ENCODE assay signal across 1 cellular context in the genomic region with DNA sequence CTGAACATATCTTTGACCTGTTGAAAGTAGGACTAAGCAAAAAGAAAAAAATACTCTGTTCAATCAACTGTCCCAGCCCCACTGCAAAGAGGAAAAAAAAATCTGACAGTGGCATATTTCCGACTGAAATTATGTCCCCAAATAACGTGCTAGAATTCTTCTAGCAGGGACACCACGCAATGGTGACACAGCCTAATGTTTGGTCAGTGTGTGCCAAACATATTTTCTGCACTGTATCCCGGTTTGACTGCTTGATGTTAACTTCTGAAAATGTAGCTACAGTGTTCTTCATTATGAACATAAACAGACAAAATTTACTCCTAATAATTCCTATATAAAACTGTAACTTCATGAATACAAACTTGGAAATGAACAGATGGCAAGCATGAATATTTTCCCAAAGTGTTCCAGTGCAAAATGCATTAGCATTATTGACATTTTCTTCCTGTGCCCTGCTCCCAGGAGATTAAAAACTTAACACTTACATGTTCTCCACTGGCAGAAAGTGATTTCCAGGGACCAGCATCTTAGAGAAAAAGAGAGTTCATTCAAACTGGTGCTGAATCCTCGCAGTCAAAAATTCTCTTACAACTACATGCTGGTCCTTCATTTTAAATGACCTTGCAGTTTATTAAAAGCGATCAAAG.
TF ChIP-seq lines count a peak whose summit lies in the region.

No MANE protein-coding gene starts in this region.

TF ChIP-seq in GM23338, 12 proteins besides CTCF, POLR2A, EP300 and RAD21 (continued from another document):
- TF ChIP-seq, protein P1, sequence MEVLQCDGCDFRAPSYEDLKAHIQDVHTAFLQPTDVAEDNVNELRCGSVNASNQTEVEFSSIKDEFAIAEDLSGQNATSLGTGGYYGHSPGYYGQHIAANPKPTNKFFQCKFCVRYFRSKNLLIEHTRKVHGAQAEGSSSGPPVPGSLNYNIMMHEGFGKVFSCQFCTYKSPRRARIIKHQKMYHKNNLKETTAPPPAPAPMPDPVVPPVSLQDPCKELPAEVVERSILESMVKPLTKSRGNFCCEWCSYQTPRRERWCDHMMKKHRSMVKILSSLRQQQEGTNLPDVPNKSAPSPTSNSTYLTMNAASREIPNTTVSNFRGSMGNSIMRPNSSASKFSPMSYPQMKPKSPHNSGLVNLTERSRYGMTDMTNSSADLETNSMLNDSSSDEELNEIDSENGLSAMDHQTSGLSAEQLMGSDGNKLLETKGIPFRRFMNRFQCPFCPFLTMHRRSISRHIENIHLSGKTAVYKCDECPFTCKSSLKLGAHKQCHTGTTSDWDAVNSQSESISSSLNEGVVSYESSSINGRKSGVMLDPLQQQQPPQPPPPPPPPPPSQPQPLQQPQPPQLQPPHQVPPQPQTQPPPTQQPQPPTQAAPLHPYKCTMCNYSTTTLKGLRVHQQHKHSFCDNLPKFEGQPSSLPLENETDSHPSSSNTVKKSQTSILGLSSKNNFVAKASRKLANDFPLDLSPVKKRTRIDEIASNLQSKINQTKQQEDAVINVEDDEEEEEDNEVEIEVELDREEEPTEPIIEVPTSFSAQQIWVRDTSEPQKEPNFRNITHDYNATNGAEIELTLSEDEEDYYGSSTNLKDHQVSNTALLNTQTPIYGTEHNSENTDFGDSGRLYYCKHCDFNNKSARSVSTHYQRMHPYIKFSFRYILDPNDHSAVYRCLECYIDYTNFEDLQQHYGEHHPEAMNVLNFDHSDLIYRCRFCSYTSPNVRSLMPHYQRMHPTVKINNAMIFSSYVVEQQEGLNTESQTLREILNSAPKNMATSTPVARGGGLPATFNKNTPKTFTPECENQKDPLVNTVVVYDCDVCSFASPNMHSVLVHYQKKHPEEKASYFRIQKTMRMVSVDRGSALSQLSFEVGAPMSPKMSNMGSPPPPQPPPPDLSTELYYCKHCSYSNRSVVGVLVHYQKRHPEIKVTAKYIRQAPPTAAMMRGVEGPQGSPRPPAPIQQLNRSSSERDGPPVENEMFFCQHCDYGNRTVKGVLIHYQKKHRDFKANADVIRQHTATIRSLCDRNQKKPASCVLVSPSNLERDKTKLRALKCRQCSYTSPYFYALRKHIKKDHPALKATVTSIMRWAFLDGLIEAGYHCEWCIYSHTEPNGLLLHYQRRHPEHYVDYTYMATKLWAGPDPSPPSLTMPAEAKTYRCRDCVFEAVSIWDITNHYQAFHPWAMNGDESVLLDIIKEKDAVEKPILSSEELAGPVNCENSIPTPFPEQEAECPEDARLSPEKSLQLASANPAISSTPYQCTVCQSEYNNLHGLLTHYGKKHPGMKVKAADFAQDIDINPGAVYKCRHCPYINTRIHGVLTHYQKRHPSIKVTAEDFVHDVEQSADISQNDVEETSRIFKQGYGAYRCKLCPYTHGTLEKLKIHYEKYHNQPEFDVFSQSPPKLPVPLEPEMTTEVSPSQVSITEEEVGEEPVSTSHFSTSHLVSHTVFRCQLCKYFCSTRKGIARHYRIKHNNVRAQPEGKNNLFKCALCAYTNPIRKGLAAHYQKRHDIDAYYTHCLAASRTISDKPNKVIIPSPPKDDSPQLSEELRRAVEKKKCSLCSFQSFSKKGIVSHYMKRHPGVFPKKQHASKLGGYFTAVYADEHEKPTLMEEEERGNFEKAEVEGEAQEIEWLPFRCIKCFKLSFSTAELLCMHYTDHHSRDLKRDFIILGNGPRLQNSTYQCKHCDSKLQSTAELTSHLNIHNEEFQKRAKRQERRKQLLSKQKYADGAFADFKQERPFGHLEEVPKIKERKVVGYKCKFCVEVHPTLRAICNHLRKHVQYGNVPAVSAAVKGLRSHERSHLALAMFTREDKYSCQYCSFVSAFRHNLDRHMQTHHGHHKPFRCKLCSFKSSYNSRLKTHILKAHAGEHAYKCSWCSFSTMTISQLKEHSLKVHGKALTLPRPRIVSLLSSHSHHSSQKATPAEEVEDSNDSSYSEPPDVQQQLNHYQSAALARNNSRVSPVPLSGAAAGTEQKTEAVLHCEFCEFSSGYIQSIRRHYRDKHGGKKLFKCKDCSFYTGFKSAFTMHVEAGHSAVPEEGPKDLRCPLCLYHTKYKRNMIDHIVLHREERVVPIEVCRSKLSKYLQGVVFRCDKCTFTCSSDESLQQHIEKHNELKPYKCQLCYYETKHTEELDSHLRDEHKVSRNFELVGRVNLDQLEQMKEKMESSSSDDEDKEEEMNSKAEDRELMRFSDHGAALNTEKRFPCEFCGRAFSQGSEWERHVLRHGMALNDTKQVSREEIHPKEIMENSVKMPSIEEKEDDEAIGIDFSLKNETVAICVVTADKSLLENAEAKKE (CRISPR knock-in tag; IDR thresholded peaks at IDR 0.05) = no peak
- TF ChIP-seq EZH2 (IDR thresholded peaks at IDR 0.05; ENCODE audit: low read depth, unreplicated experiment) = no peak
- TF ChIP-seq, protein P2, sequence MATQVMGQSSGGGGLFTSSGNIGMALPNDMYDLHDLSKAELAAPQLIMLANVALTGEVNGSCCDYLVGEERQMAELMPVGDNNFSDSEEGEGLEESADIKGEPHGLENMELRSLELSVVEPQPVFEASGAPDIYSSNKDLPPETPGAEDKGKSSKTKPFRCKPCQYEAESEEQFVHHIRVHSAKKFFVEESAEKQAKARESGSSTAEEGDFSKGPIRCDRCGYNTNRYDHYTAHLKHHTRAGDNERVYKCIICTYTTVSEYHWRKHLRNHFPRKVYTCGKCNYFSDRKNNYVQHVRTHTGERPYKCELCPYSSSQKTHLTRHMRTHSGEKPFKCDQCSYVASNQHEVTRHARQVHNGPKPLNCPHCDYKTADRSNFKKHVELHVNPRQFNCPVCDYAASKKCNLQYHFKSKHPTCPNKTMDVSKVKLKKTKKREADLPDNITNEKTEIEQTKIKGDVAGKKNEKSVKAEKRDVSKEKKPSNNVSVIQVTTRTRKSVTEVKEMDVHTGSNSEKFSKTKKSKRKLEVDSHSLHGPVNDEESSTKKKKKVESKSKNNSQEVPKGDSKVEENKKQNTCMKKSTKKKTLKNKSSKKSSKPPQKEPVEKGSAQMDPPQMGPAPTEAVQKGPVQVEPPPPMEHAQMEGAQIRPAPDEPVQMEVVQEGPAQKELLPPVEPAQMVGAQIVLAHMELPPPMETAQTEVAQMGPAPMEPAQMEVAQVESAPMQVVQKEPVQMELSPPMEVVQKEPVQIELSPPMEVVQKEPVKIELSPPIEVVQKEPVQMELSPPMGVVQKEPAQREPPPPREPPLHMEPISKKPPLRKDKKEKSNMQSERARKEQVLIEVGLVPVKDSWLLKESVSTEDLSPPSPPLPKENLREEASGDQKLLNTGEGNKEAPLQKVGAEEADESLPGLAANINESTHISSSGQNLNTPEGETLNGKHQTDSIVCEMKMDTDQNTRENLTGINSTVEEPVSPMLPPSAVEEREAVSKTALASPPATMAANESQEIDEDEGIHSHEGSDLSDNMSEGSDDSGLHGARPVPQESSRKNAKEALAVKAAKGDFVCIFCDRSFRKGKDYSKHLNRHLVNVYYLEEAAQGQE (IDR thresholded peaks at IDR 0.05; ENCODE audit: unreplicated experiment) = no peak
- no peak for TF ChIP-seq POLR2AphosphoS5 (IDR thresholded peaks at IDR 0.05; ENCODE audit: low read depth)
- TF ChIP-seq EZH2phosphoT487 (IDR thresholded peaks at IDR 0.05; ENCODE audit: unreplicated experiment) = no peak
- no peak for TF ChIP-seq CREB1 (CRISPR knock-in tag; IDR thresholded peaks at IDR 0.05; ENCODE audit: low read depth)
- no peak for TF ChIP-seq ZNF114 (CRISPR knock-in tag; IDR thresholded peaks at IDR 0.05)
